16 cellular contexts compared by ENCODE assay signal in genomic region chr7:65238785-65239184, GRCh38.
"Had no signal": no experiment of that assay in that cellular context is flagged by ENCODE, and none has a peak within 500 bp of the region (broad histone marks: within the 10 kb centered on the region; RNA-seq: fewer than 3 reads in every experiment).

No MANE protein-coding gene starts in this region.

- H3K4me3 ChIP-seq: ovary had no signal

- H3K4me3 Mint-ChIP-seq: activated CD4-positive, alpha-beta T cell treated with anti-CD3 and anti-CD28 coated beads for 36 hours; activated T-helper 1 cell treated with anti-CD3 and anti-CD28 coated beads, Interleukin-12 subunit alpha, Interleukin-12 subunit beta, Interleukin-2, Interleukin-4 antibody, amounts not matched to agents 30 ng/mL and 10 ng/mL and 1 ng/mL, durations not matched to agents 14 hours and 24 hours and 36 hours; dendritic cell treated with granulocyte-macrophage colony-stimulating factor and Interleukin-4, amounts not matched to agents 40 ng/mL and 50 ng/mL, for 4 days had no signal

- H3K36me3 ChIP-seq: adrenal gland, ovary, transverse colon, WERI-Rb-1 had no signal

- H3K27me3 ChIP-seq: adrenal gland, ovary had no signal

- H3K36me3 Mint-ChIP-seq: activated CD4-positive, alpha-beta memory T cell treated with anti-CD3 and anti-CD28 coated beads for 36 hours; activated naive CD4-positive, alpha-beta T cell treated with anti-CD3 and anti-CD28 coated beads, Interleukin-2, amount 50 U/mL, for 72 hours had no signal

- ATAC-seq: activated CD4-positive, alpha-beta T cell treated with anti-CD3 and anti-CD28 coated beads for 36 hours had no signal

- H3K27ac ChIP-seq: ovary, transverse colon had no signal

- H3K27ac Mint-ChIP-seq: activated CD4-positive, alpha-beta memory T cell treated with anti-CD3 and anti-CD28 coated beads for 36 hours; activated CD4-positive, alpha-beta T cell treated with anti-CD3 and anti-CD28 coated beads for 36 hours; activated naive CD4-positive, alpha-beta T cell treated with anti-CD3 and anti-CD28 coated beads, Interleukin-2, amount 50 U/mL, for 72 hours; activated T-helper 1 cell treated with anti-CD3 and anti-CD28 coated beads, Interleukin-12 subunit alpha, Interleukin-12 subunit beta, Interleukin-2, Interleukin-4 antibody, amounts not matched to agents 30 ng/mL and 10 ng/mL and 1 ng/mL, durations not matched to agents 14 hours and 24 hours and 36 hours; dendritic cell treated with granulocyte-macrophage colony-stimulating factor and Interleukin-4, amounts not matched to agents 40 ng/mL and 50 ng/mL, for 4 days had no signal

- DNase-seq: activated CD4-positive, alpha-beta memory T cell treated with anti-CD3 and anti-CD28 coated beads for 36 hours; activated CD4-positive, alpha-beta T cell treated with anti-CD3 and anti-CD28 coated beads for 36 hours; activated gamma-delta T cell treated with Interleukin-2 at 50 U/mL for 16 hours; activated T-cell treated with anti-CD3 and anti-CD28 coated beads for 4 hours; effector memory CD8-positive, alpha-beta T cell; mesendoderm; ovary; stimulated activated CD8-positive, alpha-beta memory T cell treated with anti-CD3 and anti-CD28 coated beads, Interleukin-4, amount 100 ng/mL, for 48 hours; stimulated activated naive CD4-positive, alpha-beta T cell treated with Interleukin-2 at 50 U/mL for 16 hours; T-helper 2 cell; transverse colon; WERI-Rb-1 had no signal

- H3K9me3 ChIP-seq: adrenal gland, ovary, transverse colon had no signal

- H3K9me3 Mint-ChIP-seq: activated CD4-positive, alpha-beta memory T cell treated with anti-CD3 and anti-CD28 coated beads for 36 hours; activated naive CD4-positive, alpha-beta T cell treated with anti-CD3 and anti-CD28 coated beads, Interleukin-2, amount 50 U/mL, for 72 hours; activated T-helper 1 cell treated with anti-CD3 and anti-CD28 coated beads, Interleukin-12 subunit alpha, Interleukin-12 subunit beta, Interleukin-2, Interleukin-4 antibody, amounts not matched to agents 30 ng/mL and 10 ng/mL and 1 ng/mL, durations not matched to agents 14 hours and 24 hours and 36 hours; effector memory CD8-positive, alpha-beta T cell had no signal
